1 cellular context compared by ENCODE assay signal in genomic region chr6:150705392-150705791, GRCh38.
A peak's percentile ranks its signal among the peaks of the same experiment; 100 is the strongest.
TF ChIP-seq lines count a peak whose summit lies in the region.

No MANE protein-coding gene starts in this region.

TF ChIP-seq in HepG2, 621 proteins besides CTCF, POLR2A, EP300 and RAD21 (continued from another document):
- TF ChIP-seq, protein P1, sequence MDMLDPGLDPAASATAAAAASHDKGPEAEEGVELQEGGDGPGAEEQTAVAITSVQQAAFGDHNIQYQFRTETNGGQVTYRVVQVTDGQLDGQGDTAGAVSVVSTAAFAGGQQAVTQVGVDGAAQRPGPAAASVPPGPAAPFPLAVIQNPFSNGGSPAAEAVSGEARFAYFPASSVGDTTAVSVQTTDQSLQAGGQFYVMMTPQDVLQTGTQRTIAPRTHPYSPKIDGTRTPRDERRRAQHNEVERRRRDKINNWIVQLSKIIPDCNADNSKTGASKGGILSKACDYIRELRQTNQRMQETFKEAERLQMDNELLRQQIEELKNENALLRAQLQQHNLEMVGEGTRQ (IDR thresholded peaks at IDR 0.05; ENCODE audit: low read depth, low read length), result peak; percentile 2; the same call in 1 of the 2 replicates
- TF ChIP-seq, protein P1 (CRISPR knock-in tag; IDR thresholded peaks at IDR 0.05; ENCODE audit: borderline replicate concordance), result no peak
